1 cellular context compared by ENCODE assay signal in the genomic region with DNA sequence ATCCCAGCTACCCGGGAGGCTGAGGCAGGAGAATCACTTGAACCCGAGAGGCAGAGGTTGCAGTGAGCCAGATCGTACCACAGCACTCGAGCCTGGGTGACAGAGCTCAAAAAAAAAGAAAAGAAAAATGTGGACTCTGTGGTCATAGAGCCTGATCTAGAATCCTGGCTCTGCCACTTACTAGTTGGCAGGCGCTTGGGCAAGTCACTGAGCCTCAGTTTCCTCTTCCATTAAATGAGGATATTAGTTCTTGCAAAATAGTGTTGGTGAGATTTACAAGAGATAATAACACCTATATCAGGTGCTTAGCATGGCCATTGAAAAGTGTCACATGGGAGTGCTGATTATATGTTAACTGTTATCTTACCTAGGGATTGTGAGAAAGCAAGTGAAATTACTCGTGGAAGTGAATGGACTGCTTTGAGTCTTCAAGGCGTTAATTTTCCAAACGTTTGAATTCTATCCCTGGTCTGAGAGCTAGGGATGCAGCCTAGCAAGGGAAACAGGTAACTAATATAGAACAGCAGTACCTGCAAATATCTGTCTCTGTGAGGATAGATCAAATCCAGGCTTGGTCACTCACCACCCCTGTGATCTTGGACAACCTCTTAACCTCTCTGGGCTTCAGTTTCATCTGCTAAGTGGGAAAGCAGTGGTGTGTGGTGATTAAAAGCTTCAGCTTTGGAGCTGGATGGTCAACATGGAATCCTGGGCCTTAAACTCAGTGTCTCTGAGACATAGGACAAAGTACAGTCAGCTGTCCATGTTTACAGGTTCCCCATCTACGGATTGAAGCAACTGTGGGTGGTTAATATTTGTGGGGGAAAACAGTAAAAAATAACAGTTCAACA.
TF ChIP-seq lines count a peak whose summit lies in the region.

No MANE protein-coding gene starts in this region.

TF ChIP-seq in HepG2, 621 proteins besides CTCF, POLR2A, EP300 and RAD21 (continues in another document):
- no peak for TF ChIP-seq ZNF850 (CRISPR knock-in tag; conservative IDR thresholded peaks at IDR 0.05)
- peak; percentile 36; the same call in 1 of the 2 replicates for TF ChIP-seq YEATS2 (CRISPR knock-in tag; IDR thresholded peaks at IDR 0.05; ENCODE audit: borderline replicate concordance)
- no peak for TF ChIP-seq PAF1 (CRISPR knock-in tag; IDR thresholded peaks at IDR 0.05)
- peak in 1 of 2 experiments; percentile 38; a peak in 1 of 4 replicates for TF ChIP-seq NR2F1 (CRISPR knock-in tag; IDR thresholded peaks at IDR 0.05)
- TF ChIP-seq GATAD1 (CRISPR knock-in tag; IDR thresholded peaks at IDR 0.05), result peak; percentile 62
- no peak for TF ChIP-seq SP4 (CRISPR knock-in tag; IDR thresholded peaks at IDR 0.05)
- no peak for TF ChIP-seq ZNF382 (CRISPR knock-in tag; IDR thresholded peaks at IDR 0.05; ENCODE audit: borderline replicate concordance)
- 0 out of 2 replicates have a peak, but pooled peaks have one; percentile 33 for TF ChIP-seq ZNF792 (CRISPR knock-in tag; IDR thresholded peaks at IDR 0.05)
- no peak for TF ChIP-seq ZNF33B (CRISPR knock-in tag; IDR thresholded peaks at IDR 0.05)
- TF ChIP-seq ZFP90 (CRISPR knock-in tag; IDR thresholded peaks at IDR 0.05; ENCODE audit: borderline replicate concordance), result no peak
- TF ChIP-seq THAP11 (CRISPR knock-in tag; IDR thresholded peaks at IDR 0.05), result peak; percentile 60
- TF ChIP-seq, protein P1, sequence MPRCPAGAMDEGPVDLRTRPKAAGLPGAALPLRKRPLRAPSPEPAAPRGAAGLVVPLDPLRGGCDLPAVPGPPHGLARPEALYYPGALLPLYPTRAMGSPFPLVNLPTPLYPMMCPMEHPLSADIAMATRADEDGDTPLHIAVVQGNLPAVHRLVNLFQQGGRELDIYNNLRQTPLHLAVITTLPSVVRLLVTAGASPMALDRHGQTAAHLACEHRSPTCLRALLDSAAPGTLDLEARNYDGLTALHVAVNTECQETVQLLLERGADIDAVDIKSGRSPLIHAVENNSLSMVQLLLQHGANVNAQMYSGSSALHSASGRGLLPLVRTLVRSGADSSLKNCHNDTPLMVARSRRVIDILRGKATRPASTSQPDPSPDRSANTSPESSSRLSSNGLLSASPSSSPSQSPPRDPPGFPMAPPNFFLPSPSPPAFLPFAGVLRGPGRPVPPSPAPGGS (CRISPR knock-in tag; IDR thresholded peaks at IDR 0.05), result no peak
- TF ChIP-seq, protein P2, sequence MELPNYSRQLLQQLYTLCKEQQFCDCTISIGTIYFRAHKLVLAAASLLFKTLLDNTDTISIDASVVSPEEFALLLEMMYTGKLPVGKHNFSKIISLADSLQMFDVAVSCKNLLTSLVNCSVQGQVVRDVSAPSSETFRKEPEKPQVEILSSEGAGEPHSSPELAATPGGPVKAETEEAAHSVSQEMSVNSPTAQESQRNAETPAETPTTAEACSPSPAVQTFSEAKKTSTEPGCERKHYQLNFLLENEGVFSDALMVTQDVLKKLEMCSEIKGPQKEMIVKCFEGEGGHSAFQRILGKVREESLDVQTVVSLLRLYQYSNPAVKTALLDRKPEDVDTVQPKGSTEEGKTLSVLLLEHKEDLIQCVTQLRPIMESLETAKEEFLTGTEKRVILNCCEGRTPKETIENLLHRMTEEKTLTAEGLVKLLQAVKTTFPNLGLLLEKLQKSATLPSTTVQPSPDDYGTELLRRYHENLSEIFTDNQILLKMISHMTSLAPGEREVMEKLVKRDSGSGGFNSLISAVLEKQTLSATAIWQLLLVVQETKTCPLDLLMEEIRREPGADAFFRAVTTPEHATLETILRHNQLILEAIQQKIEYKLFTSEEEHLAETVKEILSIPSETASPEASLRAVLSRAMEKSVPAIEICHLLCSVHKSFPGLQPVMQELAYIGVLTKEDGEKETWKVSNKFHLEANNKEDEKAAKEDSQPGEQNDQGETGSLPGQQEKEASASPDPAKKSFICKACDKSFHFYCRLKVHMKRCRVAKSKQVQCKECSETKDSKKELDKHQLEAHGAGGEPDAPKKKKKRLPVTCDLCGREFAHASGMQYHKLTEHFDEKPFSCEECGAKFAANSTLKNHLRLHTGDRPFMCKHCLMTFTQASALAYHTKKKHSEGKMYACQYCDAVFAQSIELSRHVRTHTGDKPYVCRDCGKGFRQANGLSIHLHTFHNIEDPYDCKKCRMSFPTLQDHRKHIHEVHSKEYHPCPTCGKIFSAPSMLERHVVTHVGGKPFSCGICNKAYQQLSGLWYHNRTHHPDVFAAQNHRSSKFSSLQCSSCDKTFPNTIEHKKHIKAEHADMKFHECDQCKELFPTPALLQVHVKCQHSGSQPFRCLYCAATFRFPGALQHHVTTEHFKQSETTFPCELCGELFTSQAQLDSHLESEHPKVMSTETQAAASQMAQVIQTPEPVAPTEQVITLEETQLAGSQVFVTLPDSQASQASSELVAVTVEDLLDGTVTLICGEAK (IDR thresholded peaks at IDR 0.05), result no peak
- TF ChIP-seq, protein P2 (CRISPR knock-in tag; IDR thresholded peaks at IDR 0.05), result no peak
- no peak for TF ChIP-seq TSC22D2 (CRISPR knock-in tag; IDR thresholded peaks at IDR 0.05; ENCODE audit: borderline replicate concordance)
- no peak for TF ChIP-seq TMF1 (CRISPR knock-in tag; IDR thresholded peaks at IDR 0.05; ENCODE audit: low read depth)
- TF ChIP-seq ZFP82 (CRISPR knock-in tag; IDR thresholded peaks at IDR 0.05; ENCODE audit: borderline replicate concordance), result 0 out of 2 replicates have a peak, but pooled peaks have one; percentile 11
- no peak for TF ChIP-seq ZNF329 (CRISPR knock-in tag; IDR thresholded peaks at IDR 0.05; ENCODE audit: low read depth)
- TF ChIP-seq, protein P3, sequence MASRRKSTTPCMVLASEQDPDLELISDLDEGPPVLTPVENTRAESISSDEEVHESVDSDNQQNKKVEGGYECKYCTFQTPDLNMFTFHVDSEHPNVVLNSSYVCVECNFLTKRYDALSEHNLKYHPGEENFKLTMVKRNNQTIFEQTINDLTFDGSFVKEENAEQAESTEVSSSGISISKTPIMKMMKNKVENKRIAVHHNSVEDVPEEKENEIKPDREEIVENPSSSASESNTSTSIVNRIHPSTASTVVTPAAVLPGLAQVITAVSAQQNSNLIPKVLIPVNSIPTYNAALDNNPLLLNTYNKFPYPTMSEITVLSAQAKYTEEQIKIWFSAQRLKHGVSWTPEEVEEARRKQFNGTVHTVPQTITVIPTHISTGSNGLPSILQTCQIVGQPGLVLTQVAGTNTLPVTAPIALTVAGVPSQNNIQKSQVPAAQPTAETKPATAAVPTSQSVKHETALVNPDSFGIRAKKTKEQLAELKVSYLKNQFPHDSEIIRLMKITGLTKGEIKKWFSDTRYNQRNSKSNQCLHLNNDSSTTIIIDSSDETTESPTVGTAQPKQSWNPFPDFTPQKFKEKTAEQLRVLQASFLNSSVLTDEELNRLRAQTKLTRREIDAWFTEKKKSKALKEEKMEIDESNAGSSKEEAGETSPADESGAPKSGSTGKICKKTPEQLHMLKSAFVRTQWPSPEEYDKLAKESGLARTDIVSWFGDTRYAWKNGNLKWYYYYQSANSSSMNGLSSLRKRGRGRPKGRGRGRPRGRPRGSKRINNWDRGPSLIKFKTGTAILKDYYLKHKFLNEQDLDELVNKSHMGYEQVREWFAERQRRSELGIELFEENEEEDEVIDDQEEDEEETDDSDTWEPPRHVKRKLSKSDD (CRISPR knock-in tag; IDR thresholded peaks at IDR 0.05; ENCODE audit: low read depth), result peak; percentile 47
- TF ChIP-seq ZFYVE20 (CRISPR knock-in tag; IDR thresholded peaks at IDR 0.05; ENCODE audit: borderline replicate concordance, low read depth), result no peak
- no peak for TF ChIP-seq ZNF556 (CRISPR knock-in tag; IDR thresholded peaks at IDR 0.05; ENCODE audit: borderline replicate concordance)
- no peak for TF ChIP-seq ZNF225 (CRISPR knock-in tag; IDR thresholded peaks at IDR 0.05)
- no peak for TF ChIP-seq ATRX (CRISPR knock-in tag; IDR thresholded peaks at IDR 0.05; ENCODE audit: borderline replicate concordance)
- TF ChIP-seq ZNF629 (CRISPR knock-in tag; conservative IDR thresholded peaks at IDR 0.05), result peak; percentile 82
- TF ChIP-seq PHF21A (CRISPR knock-in tag; IDR thresholded peaks at IDR 0.05), result 0 out of 2 replicates have a peak, but pooled peaks have one; percentile 45
- TF ChIP-seq ZNF670 (CRISPR knock-in tag; IDR thresholded peaks at IDR 0.05; ENCODE audit: borderline replicate concordance), result no peak
- TF ChIP-seq MBD4 (IDR thresholded peaks at IDR 0.05; ENCODE audit: borderline replicate concordance, low read length), result no peak; the same call in 1 of the 2 replicates
- TF ChIP-seq HOXA3 (CRISPR knock-in tag; IDR thresholded peaks at IDR 0.05), result peak; percentile 22; the same call in 1 of the 2 replicates
- no peak for TF ChIP-seq YEATS4 (CRISPR knock-in tag; IDR thresholded peaks at IDR 0.05; ENCODE audit: borderline replicate concordance)
- TF ChIP-seq ZNF577 (CRISPR knock-in tag; IDR thresholded peaks at IDR 0.05; ENCODE audit: borderline replicate concordance, low read depth), result no peak
- TF ChIP-seq CREB1 (IDR thresholded peaks at IDR 0.05), result no peak
- TF ChIP-seq CREB1 (CRISPR knock-in tag; IDR thresholded peaks at IDR 0.05), result peak; percentile 47
- 0 out of 2 replicates have a peak, but pooled peaks have one; percentile 47 for TF ChIP-seq ZNF430 (CRISPR knock-in tag; IDR thresholded peaks at IDR 0.05)
- TF ChIP-seq ZNF614 (CRISPR knock-in tag; IDR thresholded peaks at IDR 0.05; ENCODE audit: borderline replicate concordance), result no peak; the same call in 1 of the 2 replicates
- 0 out of 2 replicates have a peak, but pooled peaks have one; percentile 12 for TF ChIP-seq ZFP36L1 (CRISPR knock-in tag; IDR thresholded peaks at IDR 0.05)
- TF ChIP-seq ZNF510 (CRISPR knock-in tag; IDR thresholded peaks at IDR 0.05; ENCODE audit: low read depth), result 0 out of 2 replicates have a peak, but pooled peaks have one; percentile 8
- TF ChIP-seq ZNF660 (CRISPR knock-in tag; IDR thresholded peaks at IDR 0.05; ENCODE audit: borderline replicate concordance, low read depth), result no peak
- TF ChIP-seq ZNF746 (CRISPR knock-in tag; IDR thresholded peaks at IDR 0.05), result no peak
- TF ChIP-seq SMAD9 (CRISPR knock-in tag; IDR thresholded peaks at IDR 0.05), result no peak
- TF ChIP-seq, protein P4, sequence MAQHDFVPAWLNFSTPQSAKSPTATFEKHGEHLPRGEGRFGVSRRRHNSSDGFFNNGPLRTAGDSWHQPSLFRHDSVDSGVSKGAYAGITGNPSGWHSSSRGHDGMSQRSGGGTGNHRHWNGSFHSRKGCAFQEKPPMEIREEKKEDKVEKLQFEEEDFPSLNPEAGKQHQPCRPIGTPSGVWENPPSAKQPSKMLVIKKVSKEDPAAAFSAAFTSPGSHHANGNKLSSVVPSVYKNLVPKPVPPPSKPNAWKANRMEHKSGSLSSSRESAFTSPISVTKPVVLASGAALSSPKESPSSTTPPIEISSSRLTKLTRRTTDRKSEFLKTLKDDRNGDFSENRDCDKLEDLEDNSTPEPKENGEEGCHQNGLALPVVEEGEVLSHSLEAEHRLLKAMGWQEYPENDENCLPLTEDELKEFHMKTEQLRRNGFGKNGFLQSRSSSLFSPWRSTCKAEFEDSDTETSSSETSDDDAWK (CRISPR knock-in tag; IDR thresholded peaks at IDR 0.05), result no peak
- TF ChIP-seq ELF3 (CRISPR knock-in tag; IDR thresholded peaks at IDR 0.05), result peak; percentile 46; the same call in 1 of the 2 replicates
